In the genomic region with DNA sequence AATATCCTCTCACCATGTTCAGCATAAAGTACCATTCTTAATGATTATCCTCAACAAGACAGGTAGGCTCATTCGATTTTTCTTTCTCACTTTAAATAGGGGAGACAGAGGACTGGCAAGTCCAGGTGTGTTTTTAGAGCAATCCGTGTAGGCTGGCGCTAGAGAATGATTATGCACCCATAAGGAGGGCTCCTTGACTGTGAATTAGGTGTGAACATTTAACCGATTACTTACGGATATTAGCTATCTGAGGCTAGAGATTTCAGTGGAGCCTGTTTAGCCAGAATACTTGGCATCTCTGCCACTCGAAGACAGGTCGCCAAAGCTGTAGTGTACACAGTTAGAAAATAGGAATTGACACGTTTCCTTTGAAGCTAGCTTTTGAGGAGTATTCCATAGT, we compare ENCODE assay signal across 9 cellular contexts. TPM values are rescaled to one million over a fixed set of nuclear protein-coding genes. Genes with fewer than 3 reads are reported as not detected.
A peak's percentile ranks its signal among the peaks of the same experiment; 100 is the strongest.
DNase-seq lines count a peak whose midpoint lies in the region; ATAC-seq and TF ChIP-seq lines count a peak whose summit lies in the region.
"Had no signal": no experiment of that assay in that cellular context is flagged by ENCODE, and none has a peak within 500 bp of the region (broad histone marks: within the 10 kb centered on the region; RNA-seq: fewer than 3 reads in every experiment).

No MANE protein-coding gene starts in this region.

- no peak for ATAC-seq in left cardiac atrium

- intact Hi-C loops in cardiac septum (cut with DNase I), result no loop called here
- intact Hi-C loops in left cardiac atrium (cut with DNase I), result loop anchor here in 1 of 2 donors (5.0 kb wide), 1 partner anchor 45 kb away; no protein-coding TSS in a partner anchor
- intact Hi-C loops in adrenal gland (cut with DNase I), result loop anchor here in 1 of 2 donors (10.0 kb wide), 2 partner anchors 48 to 62 kb away; no protein-coding TSS in a partner anchor

- TF ChIP-seq CTCF in adrenal gland (IDR thresholded peaks at IDR 0.05), result no peak

- no peak for TF ChIP-seq POLR2A in adrenal gland (IDR thresholded peaks at IDR 0.05)

- 41 to 56% (median 51%) methylated on average over 8 of the region's 8 CpGs for WGBS in adrenal gland, 4 donors
- WGBS in urinary bladder, result 83% methylated on average over 8 of the region's 8 CpGs

- H3K36me3 ChIP-seq in adrenal gland (replicated peaks in 1 of 2), result peaks cover 0 to 31% of the 10 kb centered on the region in 2 donors
- H3K36me3 ChIP-seq in mucosa of rectum (ENCODE audit: control insufficient read depth in 2 of 2, insufficient read depth in 2 of 2, low read length in 2 of 2), result peaks cover 0 to 8% of the 10 kb centered on the region in 2 donors
- no peaks in the 10 kb centered on the region for H3K36me3 ChIP-seq in urinary bladder (ENCODE audit: insufficient read depth)

- H3K27me3 ChIP-seq in adrenal gland, result no peaks in the 10 kb centered on the region
- no peaks in the 10 kb centered on the region for H3K27me3 ChIP-seq in mucosa of rectum (ENCODE audit: control insufficient read depth in 2 of 2, insufficient read depth in 2 of 2, low read length in 2 of 2)

- H3K4me1 ChIP-seq in adrenal gland (replicated peaks in 1 of 2) (peaks cover 58 to 63% of the 10 kb centered on the region in 2 donors), mucosa of rectum (ENCODE audit: control insufficient read depth in 2 of 2, insufficient read depth in 2 of 2, low read length in 2 of 2) (peaks cover 23 to 33% of the 10 kb centered on the region in 2 donors), urinary bladder (ENCODE audit: insufficient read depth) (no peaks in the 10 kb centered on the region)

- H3K4me3 ChIP-seq in adrenal gland (peak overlapping the region in 2 of 4 donors; percentile 86 to 96), mucosa of rectum (ENCODE audit: low read length in 2 of 2) (peak overlapping the region in 1 of 2 donors; percentile 14), urinary bladder (ENCODE audit: low read depth, low read length) (peak overlapping the region; percentile 4)

- H3K9ac ChIP-seq in mucosa of rectum (ENCODE audit: low read depth in 1 of 2, low read length in 2 of 2), result peak overlapping the region in 1 of 2 donors; percentile 25

- DNase-seq in cardiac septum (ENCODE audit: low spot score) (peak; percentile 7), left cardiac atrium (no peak), adrenal gland (no peak), NCI-H748 (lab: John Stamatoyannopoulos, UW; ENCODE audit: unreplicated experiment) (no peak), iPS-NIHi7 (ENCODE audit: extremely low spot score) (no peak), inferior parietal cortex (ENCODE audit: extremely low spot score) (no peak)

- H3K9me3 ChIP-seq in adrenal gland (replicated peaks in 1 of 3) (no peaks in the 10 kb centered on the region), mucosa of rectum (ENCODE audit: control insufficient read depth in 2 of 2, low read length in 2 of 2) (no peaks in the 10 kb centered on the region)

- peak overlapping the region in 4 of 5 donors; percentile 85 to 99 (median 94) for H3K27ac ChIP-seq in adrenal gland
- peak overlapping the region; percentile 9 to 13 for H3K27ac ChIP-seq in mucosa of rectum (ENCODE audit: low read depth in 2 of 2, low read length in 2 of 2)
- H3K27ac ChIP-seq in urinary bladder (ENCODE audit: low read depth), result peak overlapping the region; percentile 48
- H3K27ac ChIP-seq: HL-60 had no signal

RNA-seq across cellular contexts. Expression of a gene that starts 1.9 kb away (rescaled TPM):
- total RNA-seq in cardiac septum (44.2 TPM), left cardiac atrium (10 to 100 TPM; 71.6 to 82.2 TPM), adrenal gland (100 to 1,000 TPM; 130 to 255 (median 199) TPM), urinary bladder (50.9 TPM)
- polyA plus RNA-seq in adrenal gland (100 to 1,000 TPM in 2 of 3 donors, 10 to 100 TPM in 1; 61.8 to 125 (median 119) TPM), urinary bladder (48.9 TPM)

Comparison
In these comparisons a context has a peak if more than half of its experiments do, and no peak if none do; other contexts are left out.
1. H3K27ac ChIP-seq: peak in every context shown above with its lines; median percentile 94 in adrenal gland; 48 in urinary bladder; 11 in mucosa of rectum.